8 cellular contexts compared by ENCODE assay signal in the genomic region with DNA sequence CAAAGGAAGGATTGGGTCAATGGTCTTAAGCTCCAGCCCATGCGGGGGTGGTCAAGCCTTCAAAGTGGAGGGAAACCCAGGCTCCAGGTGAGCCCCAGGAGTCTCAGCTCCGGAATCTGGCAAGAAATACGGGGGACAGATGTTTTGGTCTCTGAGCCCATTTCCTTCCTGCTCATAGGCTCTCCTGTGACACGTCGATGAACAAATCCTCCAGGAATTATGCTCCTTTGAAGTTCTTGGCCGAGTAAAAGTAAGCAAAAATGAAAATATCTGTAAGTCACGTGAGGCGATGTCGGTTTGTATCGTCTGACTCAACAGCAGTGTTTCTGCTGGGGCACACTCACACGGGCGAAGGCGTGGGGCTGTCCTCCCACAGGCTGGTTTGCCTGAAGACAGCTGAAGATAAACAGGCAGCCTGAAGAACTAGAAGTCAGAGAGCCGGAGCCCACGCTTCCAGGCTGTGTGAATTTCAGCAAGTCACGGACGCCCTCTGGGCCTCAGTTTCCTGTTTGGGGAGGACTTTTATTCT. TPM values are rescaled to one million over a fixed set of nuclear protein-coding genes. Genes with fewer than 3 reads are reported as not detected.
DNase-seq lines count a peak whose midpoint lies in the region; ATAC-seq and TF ChIP-seq lines count a peak whose summit lies in the region.

No MANE protein-coding gene starts in this region.

- H3K4me3 ChIP-seq in OCI-LY1 (ENCODE audit: low read depth, low read length, poor library complexity, severe bottlenecking) (peak overlapping the region; percentile 47), mesenchymal stem cell (ENCODE audit: insufficient read depth in 1 of 2, low read depth in 1 of 2, low read length in 2 of 2) (peak overlapping the region in 1 of 2 experiments; percentile 17), vagina (no peak overlapping the region)

- no peak for TF ChIP-seq CTCF in OCI-LY1 (IDR thresholded peaks at IDR 0.05; ENCODE audit: low read length)
- no peak for TF ChIP-seq CTCF in vagina (IDR thresholded peaks at IDR 0.05)

- peak overlapping the region; percentile 45 for H4K8ac ChIP-seq in mesenchymal stem cell (ENCODE audit: low read length)

- no peaks in the 10 kb centered on the region for H3K79me2 ChIP-seq in OCI-LY1 (ENCODE audit: insufficient read depth, low read length)

- peaks cover 7% of the 10 kb centered on the region; the same call in 1 of the 2 replicates for H3F3A ChIP-seq in OCI-LY1 (ENCODE audit: insufficient read depth, low read length)

- H2AK5ac ChIP-seq in mesenchymal stem cell (ENCODE audit: low read length, severe bottlenecking): peak overlapping the region; percentile 75

- peak overlapping the region in 1 of 2 experiments; percentile 78 for H3K18ac ChIP-seq in mesenchymal stem cell (ENCODE audit: low read depth in 1 of 2, low read length in 2 of 2)

- no peak overlapping the region for H2AFZ ChIP-seq in OCI-LY1 (ENCODE audit: low read length)
- no peak overlapping the region for H2AFZ ChIP-seq in mesenchymal stem cell (ENCODE audit: low read depth, low read length)

- intact Hi-C loops in vagina (cut with DNase I) (no loop called here), posterior vena cava (cut with DNase I) (loop anchor here in 1 of 2 donors (10.0 kb wide), 1 partner anchor 177 kb away; no protein-coding TSS in a partner anchor)

- H3K4me1 ChIP-seq in OCI-LY1 (ENCODE audit: insufficient read depth, low read length, severe bottlenecking) (peaks cover 83% of the 10 kb centered on the region), mesenchymal stem cell (ENCODE audit: control insufficient read depth, insufficient read depth, low read depth, low read length) (peaks cover 45% of the 10 kb centered on the region), vagina (peaks cover 32% of the 10 kb centered on the region)

- H2BK120ac ChIP-seq in mesenchymal stem cell (ENCODE audit: low read depth, low read length): no peak overlapping the region

- no peaks in the 10 kb centered on the region for H3K79me1 ChIP-seq in mesenchymal stem cell (replicated peaks; ENCODE audit: low read length, poor library complexity, severe bottlenecking)

- H4K91ac ChIP-seq in mesenchymal stem cell (ENCODE audit: low read length): no peak overlapping the region

- H3K27me3 ChIP-seq in OCI-LY1 (ENCODE audit: insufficient read depth, low read length) (no peaks in the 10 kb centered on the region), mesenchymal stem cell (ENCODE audit: control insufficient read depth in 1 of 2, insufficient read depth in 1 of 2, low read length in 2 of 2) (no peaks in the 10 kb centered on the region), vagina (no peaks in the 10 kb centered on the region)

- H3K27ac ChIP-seq in OCI-LY1 (ENCODE audit: low read depth, low read length, poor library complexity, severe bottlenecking) (peak overlapping the region; percentile 100), mesenchymal stem cell (ENCODE audit: low read length, poor library complexity, severe bottlenecking) (peak overlapping the region; percentile 57), vagina (peak overlapping the region; percentile 16)

- H3K4ac ChIP-seq in mesenchymal stem cell (ENCODE audit: low read depth in 1 of 2, low read length in 2 of 2): peak overlapping the region in 1 of 2 experiments; percentile 32

- peak overlapping the region; percentile 80 for H3K4me2 ChIP-seq in OCI-LY1 (ENCODE audit: low read length)
- H3K4me2 ChIP-seq in mesenchymal stem cell (ENCODE audit: low read length, poor library complexity, severe bottlenecking): no peak overlapping the region

- peak overlapping the region; percentile 53 for H2BK5ac ChIP-seq in mesenchymal stem cell (ENCODE audit: low read depth, low read length, poor library complexity, severe bottlenecking)

- peak; percentile 61 for TF ChIP-seq POLR2A in GM19193 (IDR thresholded peaks at IDR 0.05; ENCODE audit: extremely low read depth, insufficient read depth, insufficient read length)
- no peak for TF ChIP-seq POLR2A in vagina (IDR thresholded peaks at IDR 0.05)

- peak overlapping the region; percentile 73 for H2BK15ac ChIP-seq in mesenchymal stem cell (ENCODE audit: low read depth, poor library complexity, severe bottlenecking)

- H3K9ac ChIP-seq in OCI-LY1 (ENCODE audit: low read length): peak overlapping the region; percentile 84
- H3K9ac ChIP-seq in mesenchymal stem cell (ENCODE audit: low read length): peak overlapping the region; percentile 63

- H2BK12ac ChIP-seq in mesenchymal stem cell (ENCODE audit: low read length in 2 of 2): peak overlapping the region; percentile 42 to 90

- peak; percentile 84 for DNase-seq in activated naive CD4-positive, alpha-beta T cell treated with Interleukin-2 at 50 U/mL for 16 hours
- DNase-seq in mesenchymal stem cell (peak; percentile 91), vagina (ENCODE audit: extremely low spot score in 2 of 2) (no peak), posterior vena cava (ENCODE audit: low spot score) (no peak), left lobe of liver (ENCODE audit: low spot score) (no peak)

- H3K14ac ChIP-seq in mesenchymal stem cell (ENCODE audit: low read length in 2 of 2): peak overlapping the region in 1 of 2 experiments; percentile 48

- no peak overlapping the region for H3K23ac ChIP-seq in mesenchymal stem cell (ENCODE audit: low read length in 2 of 2)

- H3K9me2 ChIP-seq in OCI-LY1 (ENCODE audit: low read depth, low read length): no peaks in the 10 kb centered on the region

- H4K20me1 ChIP-seq in OCI-LY1 (ENCODE audit: insufficient read depth, low read length): no peaks in the 10 kb centered on the region

- ATAC-seq in left lobe of liver (no peak), GM21786 (IDR thresholded peaks at IDR 0.05; ENCODE audit: unreplicated experiment) (no peak)

- whole genome bisulfite sequencing in mesenchymal stem cell: 21% methylated on average over 17 of the region's 17 CpGs

- H3K36me3 ChIP-seq in OCI-LY1 (ENCODE audit: insufficient read depth, low read length): no peaks in the 10 kb centered on the region
- no peaks in the 10 kb centered on the region for H3K36me3 ChIP-seq in mesenchymal stem cell (ENCODE audit: control insufficient read depth in 1 of 2, insufficient read depth in 2 of 2, low read depth in 1 of 2, low read length in 2 of 2)
- no peaks in the 10 kb centered on the region for H3K36me3 ChIP-seq in vagina

- H3K9me3 ChIP-seq in OCI-LY1 (ENCODE audit: low read length) (no peaks in the 10 kb centered on the region), mesenchymal stem cell (ENCODE audit: control insufficient read depth, low read length) (no peaks in the 10 kb centered on the region), vagina (no peaks in the 10 kb centered on the region)

RNA-seq across cellular contexts. Expression of gene SMNDC1, which starts 52.6 kb away (rescaled TPM):
- polyA plus RNA-seq in mesenchymal stem cell (2013, experiment 1 of 2): 27.4 TPM
- polyA plus RNA-seq in mesenchymal stem cell (2013, experiment 2 of 2): 26.1 TPM
- total RNA-seq in vagina (12.3 TPM), posterior vena cava (10 to 100 TPM; 26.4 to 28.1 TPM), left lobe of liver (8.8 TPM)

Comparison
In these comparisons a context has a peak if more than half of its experiments do, and no peak if none do; other contexts are left out.
1. H3K27ac ChIP-seq: peak in every context shown above with its lines; median percentile 100 in OCI-LY1; 57 in mesenchymal stem cell; 16 in vagina.
2. DNase-seq: peak in activated naive CD4-positive, alpha-beta T cell treated with Interleukin-2 at 50 U/mL for 16 hours (single experiment) and mesenchymal stem cell (single experiment); none in vagina (0 of 2), posterior vena cava (single experiment) and left lobe of liver (single experiment).